15 cellular contexts compared by ENCODE assay signal in genomic region chr19:7618771-7619510, GRCh38.
DNase-seq lines count a peak whose midpoint lies in the region; ATAC-seq and TF ChIP-seq lines count a peak whose summit lies in the region.
"Had no signal": no experiment of that assay in that cellular context is flagged by ENCODE, and none has a peak within 500 bp of the region (broad histone marks: within the 10 kb centered on the region; RNA-seq: fewer than 3 reads in every experiment).

No MANE protein-coding gene starts in this region.

- H3K36me3 ChIP-seq in mucosa of stomach (ENCODE audit: control insufficient read depth, insufficient read depth, low read length), result peaks cover 11% of the 10 kb centered on the region

- H3K27ac ChIP-seq in 22Rv1, result peak overlapping the region; percentile 100

- no peaks in the 10 kb centered on the region for H3K9me3 ChIP-seq in mucosa of stomach (ENCODE audit: control insufficient read depth, low read length)

- H3K27me3 ChIP-seq in mucosa of stomach (ENCODE audit: control insufficient read depth, insufficient read depth, low read length), result no peaks in the 10 kb centered on the region

- TF ChIP-seq CTCF in 22Rv1 (IDR thresholded peaks at IDR 0.05) (no peak), epithelial cell of esophagus (IDR thresholded peaks at IDR 0.05; ENCODE audit: insufficient read depth, low read depth, low read length, missing control alignments) (no peak)

- no peak for ATAC-seq in GM21528 (IDR thresholded peaks at IDR 0.05; ENCODE audit: low FRiP score, unreplicated experiment)
- ATAC-seq: effector memory CD8-positive, alpha-beta T cell had no signal

- DNase-seq in NCI-H82 treated with DMSO at 0.1 percent for 48 hours (lab: John Stamatoyannopoulos, UW; ENCODE audit: unreplicated experiment), result peak; percentile 90
- peak; percentile 36 for DNase-seq in epithelial cell of esophagus (ENCODE audit: low read depth)
- no peak for DNase-seq in SW 1271 (lab: John Stamatoyannopoulos, UW)
- no peak for DNase-seq in activated CD4-positive, CD25-positive, alpha-beta regulatory T cell (lab: John Stamatoyannopoulos, UW)
- DNase-seq in GM19238 (ENCODE audit: insufficient read length, low spot score), result no peak
- DNase-seq: activated CD4-positive, alpha-beta T cell treated with anti-CD3 and anti-CD28 coated beads for 4 hours; effector memory CD8-positive, alpha-beta T cell; GDM1; IMR-90; NCI-H2081 treated with DMSO at 0.1 percent for 48 hours; occipital lobe; RPMI8226 had no signal

- peaks cover 33% of the 10 kb centered on the region for H3K4me1 ChIP-seq in mucosa of stomach (ENCODE audit: control insufficient read depth, insufficient read depth, low read length)

- H3K4me3 ChIP-seq in epithelial cell of esophagus (ENCODE audit: low read length), result no peak overlapping the region
- peak overlapping the region; percentile 15 for H3K4me3 ChIP-seq in mucosa of stomach (ENCODE audit: low read length)

- H3K9ac ChIP-seq in mucosa of stomach (ENCODE audit: low read length), result peak overlapping the region; percentile 11

Comparison
In these comparisons a context has a peak if more than half of its experiments do, and no peak if none do; other contexts are left out.
1. DNase-seq: peak in NCI-H82 treated with DMSO at 0.1 percent for 48 hours (single experiment) and epithelial cell of esophagus (single experiment); none in SW 1271 (0 of 2), activated CD4-positive, CD25-positive, alpha-beta regulatory T cell (0 of 4) and GM19238 (single experiment).